28 cellular contexts compared by ENCODE assay signal in genomic region chr5:8788246-8788645, GRCh38.
"Had no signal": no experiment of that assay in that cellular context is flagged by ENCODE, and none has a peak within 500 bp of the region (broad histone marks: within the 10 kb centered on the region; RNA-seq: fewer than 3 reads in every experiment).

No MANE protein-coding gene starts in this region.

- H3K4me1 ChIP-seq: ascending aorta, pancreas, psoas muscle, right atrium auricular region, stomach, thyroid gland, upper lobe of left lung, vagina had no signal

- ATAC-seq: activated CD4-positive, alpha-beta T cell treated with anti-CD3 and anti-CD28 coated beads for 36 hours; activated CD8-positive, alpha-beta T cell treated with anti-CD3 and anti-CD28 coated beads, Interleukin-2, amount 10 ng/mL, durations not matched to agents 7 days and 5 days; activated T-cell treated with anti-CD3 and anti-CD28 coated beads, Interleukin-2, amount 50 U/mL, for 72 hours; effector memory CD8-positive, alpha-beta T cell; left cardiac atrium; left ventricle myocardium superior; pancreas; psoas muscle; stimulated activated naive B cell treated with anti-CD40 and anti-IgM and Interleukin-4, amounts not matched to agents 10 μg/mL and 1 μg/mL and 100 μg/mL, for 72 hours had no signal

- H3K27me3 ChIP-seq: ascending aorta, neutrophil, pancreas, right atrium auricular region, stomach, thyroid gland, upper lobe of left lung, vagina had no signal

- H3K36me3 ChIP-seq: ascending aorta, neutrophil, pancreas, right atrium auricular region, stomach, thyroid gland, upper lobe of left lung, vagina had no signal

- H3K4me3 ChIP-seq: ascending aorta, pancreas, psoas muscle, right atrium auricular region, stomach, thyroid gland, upper lobe of left lung, vagina had no signal

- H3K9me3 ChIP-seq: ascending aorta, neutrophil, pancreas, psoas muscle, right atrium auricular region, thyroid gland, upper lobe of left lung, vagina had no signal

- DNase-seq: activated CD4-positive, alpha-beta T cell treated with anti-CD3 and anti-CD28 coated beads for 36 hours; activated CD4-positive, CD25-positive, alpha-beta regulatory T cell; activated CD8-positive, alpha-beta T cell treated with anti-CD3 and anti-CD28 coated beads, Interleukin-2, amount 10 ng/mL, durations not matched to agents 7 days and 5 days; activated naive CD4-positive, alpha-beta T cell treated with Interleukin-2 at 50 U/mL for 16 hours; activated T-cell treated with anti-CD3 and anti-CD28 coated beads for 4 hours; activated T-cell treated with anti-CD3 and anti-CD28 coated beads, Interleukin-2, amount 50 U/mL, for 72 hours; caudate nucleus; cortex of kidney; effector memory CD8-positive, alpha-beta T cell; erythroblast; foreskin melanocyte; islet precursor cell; left cardiac atrium; left ventricle myocardium superior; naive B cell; nephron progenitor cell; pancreas; psoas muscle; stimulated activated CD4-positive, alpha-beta T cell treated with anti-CD3 and anti-CD28 coated beads, Interleukin-15, amount 100 ng/mL, for 24 hours; stimulated activated CD4-positive, alpha-beta T cell treated with anti-CD3 and anti-CD28 coated beads, Interleukin-2, amount 100 ng/mL, for 24 hours; stimulated activated naive B cell treated with anti-CD40 and anti-IgM and Interleukin-4, amounts not matched to agents 10 μg/mL and 1 μg/mL and 100 μg/mL, for 72 hours; stomach; thyroid gland; upper lobe of left lung had no signal

- H3K27ac ChIP-seq: ascending aorta, neutrophil, pancreas, psoas muscle, right atrium auricular region, stomach, thyroid gland, upper lobe of left lung, vagina had no signal
